Comparison of ENCODE assay signal across 18 cellular contexts in genomic region chr16:4787627-4788482, GRCh38. TPM values are rescaled to one million over a fixed set of nuclear protein-coding genes. Genes with fewer than 3 reads are reported as not detected.
DNase-seq lines count a peak whose midpoint lies in the region; ATAC-seq, FAIRE-seq and TF ChIP-seq lines count a peak whose summit lies in the region.
"Had no signal": no experiment of that assay in that cellular context is flagged by ENCODE, and none has a peak within 500 bp of the region (broad histone marks: within the 10 kb centered on the region; RNA-seq: fewer than 3 reads in every experiment).

Gene SEPTIN12 (minus strand): TSS chr16:4788345. CDS start chr16:4787645, 700 bp downstream.

- H3K79me1 ChIP-seq in mesendoderm (ENCODE audit: low read length), result no peaks in the 10 kb centered on the region

- H2BK5ac ChIP-seq in mesendoderm (ENCODE audit: low read length), result no peak within 1 kb of the TSS

- H3K18ac ChIP-seq in mesendoderm (ENCODE audit: low read length), result no peak within 1 kb of the TSS

- H3K79me2 ChIP-seq in mesendoderm (ENCODE audit: control insufficient read depth, insufficient read depth, low read length), result no peaks in the 10 kb centered on the region
- H3K79me2 ChIP-seq: parathyroid adenoma had no signal

- H2AK5ac ChIP-seq in mesendoderm (ENCODE audit: low read length), result no peak within 1 kb of the TSS

- no peak within 1 kb of the TSS for H4K5ac ChIP-seq in mesendoderm (ENCODE audit: low read length)

- no peaks in the 10 kb centered on the region for H3K27me3 ChIP-seq in BE2C
- no peaks in the 10 kb centered on the region for H3K27me3 ChIP-seq in mesendoderm (ENCODE audit: insufficient read depth, low read length, poor library complexity)
- H3K27me3 ChIP-seq: brain microvascular endothelial cell had no signal

- no peak within 1 kb of the TSS for H3K4ac ChIP-seq in mesendoderm (ENCODE audit: low read depth, low read length)

- H3K4me3 ChIP-seq in BE2C (ENCODE audit: low read depth, low read length) (no peak within 1 kb of the TSS), mesendoderm (ENCODE audit: low read length) (no peak within 1 kb of the TSS)
- H3K4me3 ChIP-seq: smooth muscle cell had no signal

- peak within 1 kb of the TSS; percentile 70 for H3K56ac ChIP-seq in mesendoderm (ENCODE audit: low read length)

- H4K8ac ChIP-seq in mesendoderm (ENCODE audit: low read depth, low read length), result no peak within 1 kb of the TSS

- peak within 1 kb of the TSS; percentile 66 for H3K23ac ChIP-seq in mesendoderm (ENCODE audit: low read length)

- no peak within 1 kb of the TSS for H3K27ac ChIP-seq in mesendoderm (ENCODE audit: low read depth, low read length)
- H3K27ac ChIP-seq: brain microvascular endothelial cell, parathyroid adenoma had no signal

- 0 out of 2 replicates have a peak, but pooled peaks have one; percentile 12 for TF ChIP-seq CTCF in BE2C (IDR thresholded peaks at IDR 0.05; ENCODE audit: low read depth, low read length)

- no peak for FAIRE-seq in GM12892 (lab: Jason Lieb, UNC)

- no peak for ATAC-seq in HG02642 (IDR thresholded peaks at IDR 0.05; ENCODE audit: poor library complexity, unreplicated experiment)

- H3K9ac ChIP-seq in mesendoderm (ENCODE audit: low read length), result no peak within 1 kb of the TSS
- H3K9ac ChIP-seq: parathyroid adenoma had no signal

- H3K4me1 ChIP-seq in BE2C, result peaks cover 4% of the 10 kb centered on the region; the same call in 1 of the 2 replicates
- H3K4me1 ChIP-seq in mesendoderm (ENCODE audit: control insufficient read depth, low read depth, low read length), result no peaks in the 10 kb centered on the region
- H3K4me1 ChIP-seq: parathyroid adenoma had no signal

- H3K4me2 ChIP-seq in mesendoderm (ENCODE audit: low read length), result no peak within 1 kb of the TSS
- H3K4me2 ChIP-seq: smooth muscle cell had no signal

- DNase-seq in BE2C (peak; percentile 41), DMS53 (lab: John Stamatoyannopoulos, UW) (peak; percentile 53), SHP77 treated with DMSO at 0.1 percent for 48 hours (lab: John Stamatoyannopoulos, UW) (peak; percentile 8), mesendoderm (peak; percentile 56), cortex of kidney (lab: John Stamatoyannopoulos, UW) (no peak), GM12892 (ENCODE audit: insufficient read length) (no peak)
- no peak for DNase-seq in activated naive CD4-positive, alpha-beta T cell treated with anti-CD3 and anti-CD28 coated beads, Interleukin-2, amount 50 U/mL, for 16 hours
- DNase-seq: activated naive CD4-positive, alpha-beta T cell treated with anti-CD3 and anti-CD28 coated beads, Interleukin-2, amount 10 ng/mL, durations not matched to agents 7 days and 5 days; brain microvascular endothelial cell; DMS79 treated with DMSO at 0.1 percent for 48 hours; hypothalamus; NCI-H187; NCI-H526; RPMI8226; stimulated activated naive CD4-positive, alpha-beta T cell treated with Interleukin-2 at 50 U/mL for 16 hours had no signal

- H2BK15ac ChIP-seq in mesendoderm (replicated peaks; ENCODE audit: low read depth), result no peak within 1 kb of the TSS

- H3K36me3 ChIP-seq in BE2C (no peaks in the 10 kb centered on the region), mesendoderm (ENCODE audit: control insufficient read depth, insufficient read depth, low read length) (no peaks in the 10 kb centered on the region)
- H3K36me3 ChIP-seq: brain microvascular endothelial cell had no signal

- WGBS in mesendoderm (ENCODE audit: extremely low coverage, insufficient coverage, low lambda C conversion rate), result no CpG with 5 or more reads among the region's 14 CpGs

- no peak for TF ChIP-seq POLR2A in GM12892 (IDR thresholded peaks at IDR 0.05; ENCODE audit: low read depth, low read length)

- no peak within 1 kb of the TSS for H2BK120ac ChIP-seq in mesendoderm (ENCODE audit: low read depth, low read length)

- H3K9me3 ChIP-seq in BE2C, result no peaks in the 10 kb centered on the region

RNA-seq across cellular contexts. Expression of gene SEPTIN12, which starts in this region (rescaled TPM):
- not detected for polyA plus RNA-seq in BE2C (2012; ENCODE audit: insufficient read depth, insufficient read length, low read depth)
- 0.07 TPM for polyA plus RNA-seq in mesendoderm (2013, experiment 1 of 2)
- 0.17 TPM for polyA plus RNA-seq in mesendoderm (2013, experiment 2 of 2)
- not detected for polyA plus RNA-seq in GM12892 (2012; ENCODE audit: missing spikeins)
- polyA plus RNA-seq: smooth muscle cell had no signal

Comparison
In these comparisons a context has a peak if more than half of its experiments do, and no peak if none do; other contexts are left out.
1. DNase-seq: peak in BE2C (single experiment), DMS53 (single experiment), SHP77 treated with DMSO at 0.1 percent for 48 hours (single experiment) and mesendoderm (single experiment); none in cortex of kidney (single experiment), activated naive CD4-positive, alpha-beta T cell treated with anti-CD3 and anti-CD28 coated beads, Interleukin-2, amount 50 U/mL, for 16 hours (single experiment) and GM12892 (single experiment).